Comparison of ENCODE assay signal across 8 cellular contexts in the genomic region with DNA sequence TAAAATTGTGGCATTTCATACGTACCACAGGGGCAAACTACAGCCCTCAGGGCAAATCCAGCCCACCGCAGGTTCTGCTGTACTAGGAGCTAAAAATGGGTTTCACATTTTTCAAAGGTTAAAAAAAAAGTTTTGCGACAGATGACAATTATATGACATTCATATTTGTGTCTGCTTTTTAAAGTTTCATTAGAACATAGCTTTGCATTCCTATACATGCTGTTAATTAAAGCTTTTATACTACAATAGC. TPM values are rescaled to one million over a fixed set of nuclear protein-coding genes. Genes with fewer than 3 reads are reported as not detected.
A peak's percentile ranks its signal among the peaks of the same experiment; 100 is the strongest.
DNase-seq lines count a peak whose midpoint lies in the region; ATAC-seq and TF ChIP-seq lines count a peak whose summit lies in the region.

No MANE protein-coding gene starts in this region.

- ATAC-seq in naive B cell (ENCODE audit: low read depth in 2 of 2) (no peak), HG02870 (IDR thresholded peaks at IDR 0.05; ENCODE audit: unreplicated experiment) (no peak)

- no peaks in the 10 kb centered on the region for H3K27me3 ChIP-seq in ACC112 (ENCODE audit: insufficient read depth, low read length)

- peak overlapping the region; percentile 89 to 100 (median 98) for H3K4me3 Mint-ChIP-seq in naive B cell

- peak overlapping the region; percentile 92 for H3K27ac ChIP-seq in ACC112 (ENCODE audit: low read depth, low read length)
- peak overlapping the region; percentile 84 for H3K27ac ChIP-seq in KOPT-K1 (ENCODE audit: low read depth, low read length, poor library complexity, severe bottlenecking)

- no peaks in the 10 kb centered on the region for H3K27me3 Mint-ChIP-seq in naive B cell

- peaks cover 6 to 9% of the 10 kb centered on the region in 2 donors for H3K36me3 Mint-ChIP-seq in naive B cell

- H3K4me1 ChIP-seq in ACC112 (ENCODE audit: control insufficient read depth, insufficient read depth, low read length, unreplicated experiment), result peaks cover 31% of the 10 kb centered on the region

- H3K36me3 ChIP-seq in ACC112 (ENCODE audit: insufficient read depth, low read length) (no peaks in the 10 kb centered on the region), KOPT-K1 (ENCODE audit: insufficient read depth, low read length) (no peaks in the 10 kb centered on the region)

- in situ Hi-C loops in GM13977 (cut with MboI; ENCODE audit: low pct_unique_long_range_greater_than_20kb, low sequenced_read_pairs, unreplicated experiment), result no loop called here

- H3K79me2 ChIP-seq in ACC112 (ENCODE audit: control insufficient read depth, insufficient read depth, low read length, unreplicated experiment), result peaks cover 31% of the 10 kb centered on the region

- no peak for DNase-seq in choroid plexus epithelial cell (ENCODE audit: low read depth)
- no peak for DNase-seq in naive B cell
- DNase-seq in ureter (ENCODE audit: low spot score), result no peak
- DNase-seq in GM13977 (ENCODE audit: low spot score), result no peak
- no peak for DNase-seq in EL

- H3K27ac Mint-ChIP-seq in naive B cell, result peak overlapping the region; percentile 98 to 100 (median 100)

- peak overlapping the region; percentile 82 for H3K4me3 ChIP-seq in ACC112 (ENCODE audit: low read depth, low read length)
- H3K4me3 ChIP-seq in choroid plexus epithelial cell (ENCODE audit: low read depth, low read length), result peak overlapping the region; percentile 83

- peak overlapping the region; percentile 42 for H2AFZ ChIP-seq in ACC112 (ENCODE audit: low read length, unreplicated experiment)

- no peaks in the 10 kb centered on the region for H3K9me3 Mint-ChIP-seq in naive B cell

- TF ChIP-seq CTCF in choroid plexus epithelial cell (conservative IDR thresholded peaks at IDR 0.05; ENCODE audit: low read depth, low read length) (no peak), GM13977 (IDR thresholded peaks at IDR 0.05; ENCODE audit: extremely low read depth, insufficient read depth, missing control alignments) (no peak)

- H3K4me1 Mint-ChIP-seq in naive B cell, result peaks cover 28 to 44% (median 33%) of the 10 kb centered on the region in 3 donors

- H3K9me3 ChIP-seq in KOPT-K1 (ENCODE audit: insufficient read depth, low read length, poor library complexity, severe bottlenecking), result no peaks in the 10 kb centered on the region

RNA-seq across cellular contexts. Expression of a gene that starts 0.8 kb away (rescaled TPM):
- polyA plus RNA-seq in naive B cell (ENCODE audit: low read depth in 6 of 6), result 10 to 100 TPM; 54.6 to 82.7 (median 67.0) TPM
- 32.0 TPM for total RNA-seq in ureter

RNA-seq across cellular contexts. Expression of a gene that starts 42.8 kb away (rescaled TPM):
- 10 to 100 TPM; 15.4 to 39.5 (median 27.4) TPM for polyA plus RNA-seq in naive B cell (ENCODE audit: low read depth in 6 of 6)
- 35.6 TPM for total RNA-seq in ureter

RNA-seq across cellular contexts. Expression of a gene that starts 43.0 kb away (rescaled TPM):
- 100 to 1,000 TPM in 1 of 6 donors, 10 to 100 TPM in 5; 68.9 to 124 (median 81.2) TPM for polyA plus RNA-seq in naive B cell (ENCODE audit: low read depth in 6 of 6)
- 16.7 TPM for total RNA-seq in ureter
